In the genomic region with DNA sequence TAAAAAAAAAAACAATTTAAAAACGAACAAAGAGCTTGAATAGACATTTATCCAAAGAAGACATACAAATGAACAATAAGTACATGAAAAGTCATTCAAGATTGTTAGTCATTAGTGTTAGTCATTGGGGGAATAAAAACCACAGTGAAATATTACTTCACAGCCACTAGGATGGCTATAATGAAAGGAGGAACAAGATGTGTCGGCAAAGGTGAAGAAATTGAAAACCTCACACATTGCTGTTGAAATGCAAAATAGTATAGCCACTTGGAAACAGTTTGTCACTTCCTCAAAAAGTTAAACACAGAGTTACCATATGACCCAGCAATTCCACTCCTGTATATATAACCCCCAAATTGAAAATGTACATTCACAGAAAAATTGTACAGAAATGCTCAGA, we compare ENCODE assay signal across 8 cellular contexts. TPM values are rescaled to one million over a fixed set of nuclear protein-coding genes. Genes with fewer than 3 reads are reported as not detected.
DNase-seq lines count a peak whose midpoint lies in the region; ATAC-seq and TF ChIP-seq lines count a peak whose summit lies in the region.

No MANE protein-coding gene starts in this region.

- no peak overlapping the region for H3K27ac ChIP-seq in transverse colon

- intact Hi-C loops in transverse colon (cut with DNase I; ENCODE audit: low total_unique reads), result loop anchor here (10.0 kb wide), 1 partner anchor 1836 kb away; no protein-coding TSS in a partner anchor

- WGBS in transverse colon (ENCODE audit: low coverage in 1 of 2), 2 donors, result 59 to 64% methylated on average over 2 of the region's 2 CpGs

- in situ Hi-C loops in Caki2 (cut with HindIII; ENCODE audit: low pct_unique_long_range_greater_than_20kb, low sequenced_read_pairs) (no loop called here), astrocyte of the spinal cord (cut with HindIII; ENCODE audit: low sequenced_read_pairs) (no loop called here), transverse colon (cut with MboI; ENCODE audit: low pct_ligation_motif_present in 1 of 4, low pct_unique_long_range_greater_than_20kb in 1 of 4, low sequenced_read_pairs in 3 of 4) (no loop called here)

- TF ChIP-seq CTCF in astrocyte of the spinal cord (IDR thresholded peaks at IDR 0.05; ENCODE audit: low read depth, low read length) (no peak), transverse colon (IDR thresholded peaks at IDR 0.05) (no peak)

- H3K9me3 ChIP-seq in transverse colon, result no peaks in the 10 kb centered on the region

- peak; percentile 92 for ATAC-seq in GM19463 (IDR thresholded peaks at IDR 0.05; ENCODE audit: unreplicated experiment)
- peak; percentile 86 for ATAC-seq in HG03439 (IDR thresholded peaks at IDR 0.05; ENCODE audit: unreplicated experiment)

- H3K36me3 ChIP-seq in transverse colon, result no peaks in the 10 kb centered on the region

- no peak for TF ChIP-seq EP300 in transverse colon (IDR thresholded peaks at IDR 0.05; ENCODE audit: low read depth)

- no peak for TF ChIP-seq POLR2A in transverse colon (IDR thresholded peaks at IDR 0.05)

- H3K27me3 ChIP-seq in transverse colon, result no peaks in the 10 kb centered on the region

- H3K4me3 ChIP-seq in astrocyte of the spinal cord (ENCODE audit: low read depth, low read length) (no peak overlapping the region), transverse colon (no peak overlapping the region)

- peak; percentile 26 for DNase-seq in Caki2 (ENCODE audit: low read depth)
- peak; percentile 55 for DNase-seq in astrocyte of the spinal cord (ENCODE audit: low read depth, low spot score)
- DNase-seq in transverse colon, result no peak
- no peak for DNase-seq in NCI-H2227 treated with DMSO at 0.1 percent for 48 hours (lab: John Stamatoyannopoulos, UW)
- no peak for DNase-seq in NK-92 treated with Interleukin-12 subunit alpha and Interleukin-12 subunit beta, amount 100 ng/mL, for 24 hours (lab: John Stamatoyannopoulos, UW)
- DNase-seq in NCI-H524 treated with DMSO at 0.1 percent for 48 hours (lab: John Stamatoyannopoulos, UW), result no peak

- no peaks in the 10 kb centered on the region for H3K4me1 ChIP-seq in transverse colon

RNA-seq across cellular contexts. Expression of a gene that starts 45.2 kb away (rescaled TPM):
- total RNA-seq in Caki2 (2014; rRNA removed; shearing (Covaris generic); ENCODE audit: low replicate concordance), result 13.7 and 22.8 TPM in 2 replicates
- total RNA-seq in transverse colon, result 10 to 100 TPM; 21.7 to 83.8 (median 42.6) TPM

Comparison
In these comparisons a context has a peak if more than half of its experiments do, and no peak if none do; other contexts are left out.
1. DNase-seq: peak in Caki2 (single experiment) and astrocyte of the spinal cord (single experiment); none in transverse colon (single experiment), NCI-H2227 treated with DMSO at 0.1 percent for 48 hours (single experiment), NK-92 treated with Interleukin-12 subunit alpha and Interleukin-12 subunit beta, amount 100 ng/mL, for 24 hours (single experiment) and NCI-H524 treated with DMSO at 0.1 percent for 48 hours (single experiment).